1 cellular context compared by ENCODE assay signal in genomic region chr19:42279148-42279901, GRCh38.
TF ChIP-seq lines count a peak whose summit lies in the region.

No MANE protein-coding gene starts in this region.

TF ChIP-seq in HepG2, 621 proteins besides CTCF, POLR2A, EP300 and RAD21 (continued from another document):
- TF ChIP-seq ZNF770 (CRISPR knock-in tag; IDR thresholded peaks at IDR 0.05) (no peak), FLYWCH1 (CRISPR knock-in tag; IDR thresholded peaks at IDR 0.05) (no peak), ZNF766 (CRISPR knock-in tag; IDR thresholded peaks at IDR 0.05; ENCODE audit: borderline replicate concordance) (no peak), ZNF407 (CRISPR knock-in tag; IDR thresholded peaks at IDR 0.05; ENCODE audit: not compliant biosample characterization) (peak; percentile 22)
